ENCODE assay signal across 16 cellular contexts in genomic region chr1:112054504-112054903, GRCh38.
DNase-seq lines count a peak whose midpoint lies in the region; ATAC-seq and TF ChIP-seq lines count a peak whose summit lies in the region.
"Had no signal": no experiment of that assay in that cellular context is flagged by ENCODE, and none has a peak within 500 bp of the region (broad histone marks: within the 10 kb centered on the region; RNA-seq: fewer than 3 reads in every experiment).

No MANE protein-coding gene starts in this region.

- H3K27me3 ChIP-seq in heart right ventricle = no peaks in the 10 kb centered on the region
- H3K27me3 ChIP-seq in psoas muscle (ENCODE audit: insufficient read depth in 3 of 3, low read length in 2 of 3) = no peaks in the 10 kb centered on the region
- H3K27me3 ChIP-seq: BLaER1 had no signal

- 78 to 87% methylated on average over 2 of the region's 2 CpGs for WGBS in heart right ventricle, 2 donors
- WGBS in psoas muscle, 3 donors = 89 to 93% (median 92%) methylated on average over 2 of the region's 2 CpGs

- intact Hi-C loops in heart right ventricle (cut with DNase I) (loop anchor here in 1 of 10 donors (10.0 kb wide), 1 partner anchor 90 kb away; no protein-coding TSS in a partner anchor), psoas muscle (cut with DNase I) (no loop called here)

- TF ChIP-seq CTCF in heart right ventricle (IDR thresholded peaks at IDR 0.05) (no peak), psoas muscle (IDR thresholded peaks at IDR 0.05) (no peak)

- H3K9me3 ChIP-seq in heart right ventricle (no peaks in the 10 kb centered on the region), psoas muscle (no peaks in the 10 kb centered on the region)
- H3K9me3 ChIP-seq: BLaER1 had no signal

- H3K4me3 ChIP-seq in heart right ventricle = no peak overlapping the region
- H3K4me3 ChIP-seq in psoas muscle = no peak overlapping the region
- H3K4me3 ChIP-seq: BLaER1, SK-N-MC had no signal

- H3K36me3 ChIP-seq in heart right ventricle (no peaks in the 10 kb centered on the region), psoas muscle (ENCODE audit: insufficient read depth in 1 of 2, low read depth in 1 of 2) (no peaks in the 10 kb centered on the region)
- H3K36me3 ChIP-seq: BLaER1 had no signal

- DNase-seq in NCI-H2171 treated with DMSO at 0.1 percent for 48 hours (lab: John Stamatoyannopoulos, UW) (peak; percentile 46), NCI-H2171 (lab: John Stamatoyannopoulos, UW) (no peak), RPMI7951 (ENCODE audit: low read depth) (peak; percentile 8), heart right ventricle (peak in 1 of 2 donors; percentile 11), psoas muscle (no peak), DMS79 (lab: John Stamatoyannopoulos, UW) (no peak)
- no peak for DNase-seq in activated CD8-positive, alpha-beta memory T cell treated with anti-CD3 and anti-CD28 coated beads, Interleukin-2, amount 50 U/mL, for 48 hours
- DNase-seq: 8988T; CD8-positive, alpha-beta memory T cell; NCI-H1417 treated with DMSO at 0.1 percent for 48 hours; NCI-H2081 treated with DMSO at 0.1 percent for 48 hours; NCI-H524; OCI-M1 had no signal

- ATAC-seq in heart right ventricle = peak; percentile 37 to 82 (median 58)
- ATAC-seq in psoas muscle = peak; percentile 39 to 86 (median 75)
- ATAC-seq in GM19463 (IDR thresholded peaks at IDR 0.05; ENCODE audit: unreplicated experiment) = no peak

- H3K4me1 ChIP-seq in heart right ventricle (peaks cover 0 to 35% (median 18%) of the 10 kb centered on the region in 9 donors), psoas muscle (no peaks in the 10 kb centered on the region)

- H3K27ac ChIP-seq in heart right ventricle (no peak overlapping the region), psoas muscle (no peak overlapping the region)
- H3K27ac ChIP-seq: BLaER1, SK-N-MC had no signal

Comparison
In these comparisons a context has a peak if more than half of its experiments do, and no peak if none do; other contexts are left out.
1. DNase-seq: peak in NCI-H2171 treated with DMSO at 0.1 percent for 48 hours (single experiment) and RPMI7951 (single experiment); none in NCI-H2171 (single experiment), psoas muscle (0 of 2), DMS79 (single experiment) and activated CD8-positive, alpha-beta memory T cell treated with anti-CD3 and anti-CD28 coated beads, Interleukin-2, amount 50 U/mL, for 48 hours (single experiment).